32 cellular contexts compared by ENCODE assay signal in the genomic region with DNA sequence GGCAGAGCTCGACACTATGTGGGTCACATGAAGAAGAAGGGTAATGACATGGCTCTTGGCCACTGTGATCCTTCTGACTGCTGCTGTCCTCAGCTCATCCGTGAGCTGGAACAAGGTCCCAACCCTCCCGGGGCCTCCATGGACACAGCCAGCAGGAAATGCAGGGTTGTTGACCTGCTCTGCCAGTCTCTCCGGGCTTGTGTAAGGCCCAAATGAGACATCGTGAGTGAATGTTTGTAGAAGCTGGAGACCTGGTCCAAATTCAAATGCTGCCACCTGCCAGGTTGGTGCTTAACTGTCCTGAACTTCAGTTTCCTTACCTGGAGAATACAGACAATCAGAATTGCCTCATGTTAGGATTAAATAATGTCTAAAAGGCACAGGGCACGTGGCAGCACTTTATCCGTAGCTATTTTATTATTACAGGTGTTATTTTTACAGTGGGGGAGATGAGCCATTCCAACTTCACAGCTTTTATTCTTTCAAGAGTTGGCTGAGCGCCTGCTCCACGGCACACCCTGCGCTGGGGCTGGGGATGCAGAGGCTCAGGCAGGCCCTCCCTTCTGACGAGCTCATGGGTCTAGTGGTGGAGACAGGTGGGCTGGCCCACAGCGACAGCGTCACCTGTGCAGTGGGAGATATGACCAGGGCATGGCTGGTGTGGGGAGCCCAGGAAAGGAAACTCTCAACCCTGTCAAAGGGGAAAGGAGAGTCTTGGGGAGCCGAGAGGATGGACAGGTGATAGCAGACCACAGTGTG. TPM values are rescaled to one million over a fixed set of nuclear protein-coding genes. Genes with fewer than 3 reads are reported as not detected.
DNase-seq lines count a peak whose midpoint lies in the region; TF ChIP-seq lines count a peak whose summit lies in the region.
"Had no signal": no experiment of that assay in that cellular context is flagged by ENCODE, and none has a peak within 500 bp of the region (broad histone marks: within the 10 kb centered on the region; RNA-seq: fewer than 3 reads in every experiment).

No MANE protein-coding gene starts in this region.

- H3K9me3 ChIP-seq in esophagus squamous epithelium, result no peaks in the 10 kb centered on the region
- H3K9me3 ChIP-seq in thyroid gland, result no peaks in the 10 kb centered on the region
- H3K9me3 ChIP-seq: ascending aorta, MG63, Peyer's patch, tibial nerve had no signal

- H3K4me1 ChIP-seq in esophagus squamous epithelium (peaks cover 9 to 53% (median 13%) of the 10 kb centered on the region in 3 donors), thyroid gland (peaks cover 0 to 7% of the 10 kb centered on the region in 2 donors)
- H3K4me1 ChIP-seq: ascending aorta, heart left ventricle, Peyer's patch, SJCRH30, tibial nerve had no signal

- DNase-seq in NCI-H1694 (lab: John Stamatoyannopoulos, UW), result peak; percentile 19
- no peak for DNase-seq in NCI-H1694 treated with DMSO at 0.1 percent for 48 hours (lab: John Stamatoyannopoulos, UW)
- no peak for DNase-seq in RWPE1 (ENCODE audit: low spot score)
- no peak for DNase-seq in esophagus squamous epithelium (lab: John Stamatoyannopoulos, UW)
- peak; percentile 14 to 23 for DNase-seq in thyroid gland
- DNase-seq in NCI-H2029 (lab: John Stamatoyannopoulos, UW), result no peak
- DNase-seq in T-helper 9 cell, result no peak
- no peak for DNase-seq in HuH-7 (ENCODE audit: low spot score)
- DNase-seq: activated gamma-delta T cell treated with Interleukin-2 at 50 U/mL for 16 hours; activated naive CD8-positive, alpha-beta T cell treated with anti-CD3 and anti-CD28 coated beads, Interleukin-2, amount 10 ng/mL, durations not matched to agents 7 days and 5 days; activated T-cell treated with anti-CD3 and anti-CD28 coated beads, Interleukin-2, amount 50 U/mL, for 4 hours; Calu3; CD4-positive, CD25-positive, alpha-beta regulatory T cell; cortex of kidney; effector memory CD4-positive, alpha-beta T cell; erythroblast; foreskin fibroblast; GOT3; MG63; NCI-H1105 treated with DMSO at 0.1 percent for 48 hours; NCI-H2029 treated with DMSO at 0.1 percent for 48 hours; occipital lobe; Peyer's patch; SJCRH30; stimulated activated CD4-positive, alpha-beta T cell treated with anti-CD3 and anti-CD28 coated beads, Interleukin-4, amount 100 ng/mL, for 4 hours; SW 1271 had no signal

- H3K36me3 ChIP-seq in esophagus squamous epithelium, result no peaks in the 10 kb centered on the region
- no peaks in the 10 kb centered on the region for H3K36me3 ChIP-seq in thyroid gland
- H3K36me3 ChIP-seq: ascending aorta, heart left ventricle, MG63, Peyer's patch, SJCRH30, tibial nerve had no signal

- WGBS in esophagus squamous epithelium, 2 donors, result 56 to 69% methylated on average over 6 of the region's 14 CpGs
- 66 to 69% methylated on average over 11 to 14 of the region's 14 CpGs for WGBS in thyroid gland, 2 donors

- no peaks in the 10 kb centered on the region for H3K27me3 ChIP-seq in esophagus squamous epithelium
- H3K27me3 ChIP-seq in thyroid gland, result no peaks in the 10 kb centered on the region
- H3K27me3 ChIP-seq: ascending aorta, heart left ventricle, MG63, Peyer's patch, tibial nerve had no signal

- H3K27ac ChIP-seq in RWPE1 (peak overlapping the region; percentile 51), esophagus squamous epithelium (peak overlapping the region in 3 of 4 donors; percentile 43 to 74 (median 66)), thyroid gland (no peak overlapping the region)
- H3K27ac ChIP-seq: ascending aorta, heart left ventricle, Peyer's patch, SJCRH30, tibial nerve had no signal

- no peak for TF ChIP-seq CTCF in RWPE1 (conservative IDR thresholded peaks at IDR 0.05; ENCODE audit: low read depth)
- peak in 1 of 6 experiments; percentile 18 for TF ChIP-seq CTCF in esophagus squamous epithelium (IDR thresholded peaks at IDR 0.05)
- no peak for TF ChIP-seq CTCF in thyroid gland (IDR thresholded peaks at IDR 0.05)

- POLR2A ChIA-PET in RWPE1 (lab: Yijun Ruan, JAX; ENCODE audit: low non-redundant PET), result no interaction called here

- CTCF ChIA-PET in RWPE1 (lab: Yijun Ruan, JAX), result interaction anchor here (0.6 to 1.3 kb wide), 2 partner anchors 19 to 54 kb away, joined by 3 to 4 read pairs; no protein-coding TSS in a partner anchor

- no peak overlapping the region for H3K4me3 ChIP-seq in esophagus squamous epithelium
- H3K4me3 ChIP-seq in thyroid gland (replicated peaks in 1 of 3), result no peak overlapping the region
- H3K4me3 ChIP-seq: ascending aorta, heart left ventricle, K562, lung, MG63, Peyer's patch, SJCRH30, tibial nerve had no signal

- intact Hi-C loops in esophagus squamous epithelium (cut with DNase I) (no loop called here), thyroid gland (cut with DNase I) (no loop called here)

- TF ChIP-seq POLR2A in esophagus squamous epithelium (IDR thresholded peaks at IDR 0.05) (no peak), thyroid gland (IDR thresholded peaks at IDR 0.05) (no peak)

RNA-seq across cellular contexts. Expression of a gene that starts 15.1 kb away (rescaled TPM):
- 10 to 100 TPM; 52.8 to 82.4 (median 73.3) TPM for total RNA-seq in esophagus squamous epithelium
- 10 to 100 TPM; 15.6 to 24.3 (median 22.5) TPM for total RNA-seq in thyroid gland
- total RNA-seq: K562, pulmonary artery endothelial cell had no signal

Comparison
In these comparisons a context has a peak if more than half of its experiments do, and no peak if none do; other contexts are left out.
1. DNase-seq: peak in NCI-H1694 (single experiment) and thyroid gland (2 of 2); none in NCI-H1694 treated with DMSO at 0.1 percent for 48 hours (single experiment), RWPE1 (single experiment), esophagus squamous epithelium (single experiment), NCI-H2029 (single experiment), T-helper 9 cell (single experiment) and HuH-7 (single experiment).
2. H3K27ac ChIP-seq: peak in RWPE1 (single experiment) and esophagus squamous epithelium (3 of 4); none in thyroid gland (0 of 3).